ENCODE assay signal across 1 cellular context in genomic region chr16:55668337-55669281, GRCh38.
TF ChIP-seq lines count a peak whose summit lies in the region.

No MANE protein-coding gene starts in this region.

TF ChIP-seq in HepG2, 621 proteins besides CTCF, POLR2A, EP300 and RAD21 (continued from another document):
- TF ChIP-seq CEBPB (IDR thresholded peaks at IDR 0.05; ENCODE audit: borderline replicate concordance, low read depth, low read length) = peak; percentile 58; the same call in 1 of the 2 replicates
TF ChIP-seq in HepG2: peak in this region for 4.
